ENCODE assay signal across 8 cellular contexts in genomic region chr15:51622269-51623180, GRCh38. TPM values are rescaled to one million over a fixed set of nuclear protein-coding genes. Genes with fewer than 3 reads are reported as not detected.
A peak's percentile ranks its signal among the peaks of the same experiment; 100 is the strongest.
DNase-seq lines count a peak whose midpoint lies in the region; ATAC-seq and TF ChIP-seq lines count a peak whose summit lies in the region.

TSS of gene DMXL2 (minus strand) at chr15:51622771. CDS start at chr15:51622545, 226 bp downstream.

- peak within 1 kb of the TSS; percentile 35 to 62 for H3K27ac Mint-ChIP-seq in natural killer cell treated with Interleukin-12 subunit alpha and Interleukin-12 subunit beta and Interleukin-15 and Interleukin-18, amount 100 ng/mL, for 72 hours

- peaks cover 23 to 36% of the 10 kb centered on the region in 2 donors for H3K27me3 Mint-ChIP-seq in natural killer cell treated with Interleukin-12 subunit alpha and Interleukin-12 subunit beta and Interleukin-15 and Interleukin-18, amount 100 ng/mL, for 72 hours

- H3K4me3 Mint-ChIP-seq in natural killer cell treated with Interleukin-12 subunit alpha and Interleukin-12 subunit beta and Interleukin-15 and Interleukin-18, amount 100 ng/mL, for 72 hours = peak within 1 kb of the TSS; percentile 81

- no peaks in the 10 kb centered on the region for H3K9me3 Mint-ChIP-seq in natural killer cell treated with Interleukin-12 subunit alpha and Interleukin-12 subunit beta and Interleukin-15 and Interleukin-18, amount 100 ng/mL, for 72 hours

- no peak for TF ChIP-seq CTCF in fibroblast of the aortic adventitia (IDR thresholded peaks at IDR 0.05; ENCODE audit: insufficient read depth, low read length)

- peak; percentile 46 for ATAC-seq in GM21515 (IDR thresholded peaks at IDR 0.05; ENCODE audit: unreplicated experiment)
- peak; percentile 77 to 83 for ATAC-seq in natural killer cell treated with Interleukin-12 subunit alpha and Interleukin-12 subunit beta and Interleukin-15 and Interleukin-18, amount 100 ng/mL, for 72 hours
- ATAC-seq in stimulated activated naive CD8-positive, alpha-beta T cell treated with anti-CD3 and anti-CD28 coated beads, Interleukin-15, Interleukin-2, amounts not matched to agents 100 U/mL and 50 U/mL, for 24 hours = peak; percentile 60

- peak; percentile 92 for DNase-seq in Caki2 (ENCODE audit: low read depth)
- DNase-seq in KBM-7 = peak; percentile 90
- DNase-seq in RKO (ENCODE audit: low spot score) = peak; percentile 89
- DNase-seq in activated gamma-delta T cell (lab: John Stamatoyannopoulos, UW) = peak; percentile 42
- peak; percentile 79 for DNase-seq in fibroblast of the aortic adventitia (ENCODE audit: low read depth)
- peak; percentile 77 for DNase-seq in natural killer cell treated with Interleukin-12 subunit alpha and Interleukin-12 subunit beta and Interleukin-15 and Interleukin-18, amount 100 ng/mL, for 72 hours (ENCODE audit: low spot score)
- peak; percentile 81 for DNase-seq in stimulated activated naive CD8-positive, alpha-beta T cell treated with anti-CD3 and anti-CD28 coated beads, Interleukin-15, Interleukin-2, amounts not matched to agents 100 U/mL and 50 U/mL, for 24 hours

- H3K4me3 ChIP-seq in fibroblast of the aortic adventitia (ENCODE audit: low read depth, low read length) = peak within 1 kb of the TSS; percentile 80

- peaks cover 13 to 15% of the 10 kb centered on the region in 2 donors for H3K4me1 Mint-ChIP-seq in natural killer cell treated with Interleukin-12 subunit alpha and Interleukin-12 subunit beta and Interleukin-15 and Interleukin-18, amount 100 ng/mL, for 72 hours (ENCODE audit: low read depth in 2 of 2)

- H3K36me3 Mint-ChIP-seq in natural killer cell treated with Interleukin-12 subunit alpha and Interleukin-12 subunit beta and Interleukin-15 and Interleukin-18, amount 100 ng/mL, for 72 hours = no peaks in the 10 kb centered on the region

- in situ Hi-C loops in Caki2 (cut with HindIII; ENCODE audit: low pct_unique_long_range_greater_than_20kb, low sequenced_read_pairs) (no loop called here), KBM-7 (cut with MboI; ENCODE audit: low pct_unique_long_range_greater_than_20kb, low sequenced_read_pairs) (no loop called here)

RNA-seq across cellular contexts. Expression of gene DMXL2, which starts in this region (rescaled TPM):
- total RNA-seq in Caki2 (2014; rRNA removed; shearing (Covaris generic); ENCODE audit: low replicate concordance) = 15.3 and 15.4 TPM in 2 replicates
- 26.6 and 29.5 TPM in 2 replicates for total RNA-seq in fibroblast of the aortic adventitia (ENCODE audit: low replicate concordance)
- total RNA-seq in natural killer cell treated with Interleukin-12 subunit alpha and Interleukin-12 subunit beta and Interleukin-15 and Interleukin-18, amount 100 ng/mL, for 72 hours = 1 to 10 TPM; 7.8 to 9.2 TPM

Comparison
In these comparisons a context has a peak if more than half of its experiments do, and no peak if none do; other contexts are left out.
1. Peak in every context shown above with its lines: DNase-seq, ATAC-seq and H3K4me3 ChIP-seq.
2. DNase-seq: peak in every context shown above with its lines; median percentile 92 in Caki2; 90 in KBM-7; 89 in RKO; 81 in stimulated activated naive CD8-positive, alpha-beta T cell treated with anti-CD3 and anti-CD28 coated beads, Interleukin-15, Interleukin-2, amounts not matched to agents 100 U/mL and 50 U/mL, for 24 hours; 79 in fibroblast of the aortic adventitia; 77 in natural killer cell treated with Interleukin-12 subunit alpha and Interleukin-12 subunit beta and Interleukin-15 and Interleukin-18, amount 100 ng/mL, for 72 hours; 42 in activated gamma-delta T cell.